In genomic region chr11:118321386-118322082, GRCh38 we compare ENCODE assay signal across 15 cellular contexts. TPM values are rescaled to one million over a fixed set of nuclear protein-coding genes. Genes with fewer than 3 reads are reported as not detected.
DNase-seq lines count a peak whose midpoint lies in the region; TF ChIP-seq lines count a peak whose summit lies in the region.
"Had no signal": no experiment of that assay in that cellular context is flagged by ENCODE, and none has a peak within 500 bp of the region (broad histone marks: within the 10 kb centered on the region; RNA-seq: fewer than 3 reads in every experiment).

No MANE protein-coding gene starts in this region.

- H3K4me1 ChIP-seq in Karpas-422 (ENCODE audit: low read length) = peaks cover 52% of the 10 kb centered on the region
- peaks cover 4% of the 10 kb centered on the region for H3K4me1 ChIP-seq in parathyroid adenoma

- H3K79me2 ChIP-seq in Karpas-422 (ENCODE audit: low read length) (no peaks in the 10 kb centered on the region), parathyroid adenoma (no peaks in the 10 kb centered on the region)

- H3K4me3 Mint-ChIP-seq in osteocyte (ENCODE audit: unreplicated experiment) = no peak overlapping the region
- H3K4me3 Mint-ChIP-seq: mesothelial cell of epicardium had no signal

- H3K4me1 Mint-ChIP-seq in osteocyte (ENCODE audit: unreplicated experiment) = no peaks in the 10 kb centered on the region

- H3K27me3 ChIP-seq in Karpas-422 (ENCODE audit: low read length) (no peaks in the 10 kb centered on the region), parathyroid adenoma (ENCODE audit: control insufficient read depth, insufficient read depth, low read length) (no peaks in the 10 kb centered on the region)

- no peak overlapping the region for H2AFZ ChIP-seq in Karpas-422 (ENCODE audit: low read length)
- H2AFZ ChIP-seq in parathyroid adenoma = peak overlapping the region; percentile 46

- peaks cover 20% of the 10 kb centered on the region for H3K27me3 Mint-ChIP-seq in osteocyte (ENCODE audit: unreplicated experiment)
- H3K27me3 Mint-ChIP-seq: effector memory CD8-positive, alpha-beta T cell had no signal

- H3K9me2 ChIP-seq in Karpas-422 (replicated peaks; ENCODE audit: insufficient read depth, low read length) = no peaks in the 10 kb centered on the region

- no peaks in the 10 kb centered on the region for H3K9me3 Mint-ChIP-seq in osteocyte (ENCODE audit: unreplicated experiment)
- H3K9me3 Mint-ChIP-seq: effector memory CD8-positive, alpha-beta T cell; mesothelial cell of epicardium had no signal

- H4K20me1 ChIP-seq in Karpas-422 (ENCODE audit: insufficient read depth, low read depth, low read length) = no peaks in the 10 kb centered on the region

- DNase-seq in NCI-H2196 (lab: John Stamatoyannopoulos, UW; ENCODE audit: unreplicated experiment) = peak; percentile 11
- DNase-seq in NCI-H2196 treated with DMSO at 0.1 percent for 48 hours (lab: John Stamatoyannopoulos, UW; ENCODE audit: unreplicated experiment) = no peak
- peak; percentile 53 for DNase-seq in Karpas-422
- DNase-seq in NCI-H2107 (lab: John Stamatoyannopoulos, UW) = no peak
- no peak for DNase-seq in activated CD4-positive, alpha-beta T cell treated with anti-CD3 and anti-CD28 coated beads for 48 hours
- DNase-seq in osteocyte (ENCODE audit: extremely low spot score, unreplicated experiment) = no peak
- DNase-seq: effector memory CD8-positive, alpha-beta T cell; GF-D8 had no signal

- H3K36me3 ChIP-seq in Karpas-422 (ENCODE audit: insufficient read depth, low read length) (no peaks in the 10 kb centered on the region), parathyroid adenoma (ENCODE audit: control insufficient read depth, insufficient read depth, low read length) (no peaks in the 10 kb centered on the region)

- H3K4me2 ChIP-seq in Karpas-422 (ENCODE audit: low read depth, low read length, poor library complexity, severe bottlenecking) (no peak overlapping the region), parathyroid adenoma (ENCODE audit: low read length) (peak overlapping the region; percentile 37)

- H3K4me3 ChIP-seq in Karpas-422 (ENCODE audit: low read length) = no peak overlapping the region
- H3K4me3 ChIP-seq in parathyroid adenoma (ENCODE audit: low read depth, low read length) = no peak overlapping the region
- H3K4me3 ChIP-seq: skin epidermis had no signal

- H3K27ac Mint-ChIP-seq in osteocyte (ENCODE audit: unreplicated experiment) = no peak overlapping the region
- H3K27ac Mint-ChIP-seq: mesothelial cell of epicardium had no signal

- H3K27ac ChIP-seq in Karpas-422 (ENCODE audit: low read length) (peak overlapping the region; percentile 100), VCaP (peak overlapping the region; percentile 62), parathyroid adenoma (peak overlapping the region; percentile 77)
- H3K27ac ChIP-seq: 22Rv1 had no signal

- peaks cover 2% of the 10 kb centered on the region for H3K36me3 Mint-ChIP-seq in osteocyte (ENCODE audit: unreplicated experiment)
- H3K36me3 Mint-ChIP-seq: mesothelial cell of epicardium had no signal

- TF ChIP-seq CTCF in VCaP (conservative IDR thresholded peaks at IDR 0.05) (no peak), parathyroid adenoma (IDR thresholded peaks at IDR 0.05) (no peak), osteocyte (IDR thresholded peaks at IDR 0.05) (no peak)

- H3K9ac ChIP-seq in Karpas-422 (ENCODE audit: low read length) (no peak overlapping the region; the same call in 1 of the 2 replicates), parathyroid adenoma (no peak overlapping the region)

- H3K9me3 ChIP-seq in Karpas-422 (ENCODE audit: low read length) = no peaks in the 10 kb centered on the region
- H3K9me3 ChIP-seq in parathyroid adenoma (ENCODE audit: control insufficient read depth, low read length) = no peaks in the 10 kb centered on the region

RNA-seq across cellular contexts. Expression of gene CD3E, which starts 17.0 kb away (rescaled TPM):
- total RNA-seq in Karpas-422 (2014; rRNA removed; shearing (Covaris generic); ENCODE audit: low replicate concordance) = 0.32 and 1.3 TPM in 2 replicates
- total RNA-seq in osteocyte = not detected in 2 replicates
- total RNA-seq: H1, LHCN-M2, mesothelial cell of epicardium had no signal

RNA-seq across cellular contexts. Expression of gene CD3D, which starts 21.0 kb away (rescaled TPM):
- 3.7 and 5.7 TPM in 2 replicates for total RNA-seq in Karpas-422 (2014; rRNA removed; shearing (Covaris generic); ENCODE audit: low replicate concordance)
- not detected in 2 replicates for total RNA-seq in osteocyte
- total RNA-seq: H1, LHCN-M2, mesothelial cell of epicardium had no signal

RNA-seq across cellular contexts. Expression of gene CD3G, which starts 22.6 kb away (rescaled TPM):
- total RNA-seq in Karpas-422 (2014; rRNA removed; shearing (Covaris generic); ENCODE audit: low replicate concordance) = 88.1 and 158 TPM in 2 replicates
- not detected in 2 replicates for total RNA-seq in osteocyte
- total RNA-seq: H1, LHCN-M2, mesothelial cell of epicardium had no signal

RNA-seq across cellular contexts. Expression of gene UBE4A, which starts 37.9 kb away (rescaled TPM):
- total RNA-seq in Karpas-422 (2014; rRNA removed; shearing (Covaris generic); ENCODE audit: low replicate concordance) = 9.7 and 26.3 TPM in 2 replicates
- total RNA-seq in osteocyte = 47.3 and 49.0 TPM in 2 replicates

RNA-seq across cellular contexts. Expression of gene MPZL2, which starts 57.4 kb away (rescaled TPM):
- not detected in 2 replicates for total RNA-seq in Karpas-422 (2014; rRNA removed; shearing (Covaris generic); ENCODE audit: low replicate concordance)
- total RNA-seq in osteocyte = not detected in 2 replicates
- total RNA-seq: LHCN-M2 had no signal

Comparison
In these comparisons a context has a peak if more than half of its experiments do, and no peak if none do; other contexts are left out.
1. DNase-seq: peak in NCI-H2196 (single experiment) and Karpas-422 (single experiment); none in NCI-H2196 treated with DMSO at 0.1 percent for 48 hours (single experiment), NCI-H2107 (single experiment), activated CD4-positive, alpha-beta T cell treated with anti-CD3 and anti-CD28 coated beads for 48 hours (single experiment) and osteocyte (single experiment).
2. RNA of gene CD3G, which starts 22.6 kb away (total RNA-seq): 88.1 to 158 TPM in Karpas-422; not detected in osteocyte; every median in the first group is over 10 times any median in the second.
3. Peak in every context shown above with its lines, with median percentiles within 50 percentile points of each other: H3K27ac ChIP-seq.